1 cellular context compared by ENCODE assay signal in genomic region chr5:134893748-134894505, GRCh38.
TF ChIP-seq lines count a peak whose summit lies in the region.

No MANE protein-coding gene starts in this region.

TF ChIP-seq in H1, 55 proteins besides CTCF, POLR2A, EP300 and RAD21:
- no peak for TF ChIP-seq CREB1 (IDR thresholded peaks at IDR 0.05)
- TF ChIP-seq BACH1 (IDR thresholded peaks at IDR 0.05; ENCODE audit: low read length): 0 out of 2 replicates have a peak, but pooled peaks have one; percentile 16
